ENCODE assay signal across 1 cellular context in the genomic region with DNA sequence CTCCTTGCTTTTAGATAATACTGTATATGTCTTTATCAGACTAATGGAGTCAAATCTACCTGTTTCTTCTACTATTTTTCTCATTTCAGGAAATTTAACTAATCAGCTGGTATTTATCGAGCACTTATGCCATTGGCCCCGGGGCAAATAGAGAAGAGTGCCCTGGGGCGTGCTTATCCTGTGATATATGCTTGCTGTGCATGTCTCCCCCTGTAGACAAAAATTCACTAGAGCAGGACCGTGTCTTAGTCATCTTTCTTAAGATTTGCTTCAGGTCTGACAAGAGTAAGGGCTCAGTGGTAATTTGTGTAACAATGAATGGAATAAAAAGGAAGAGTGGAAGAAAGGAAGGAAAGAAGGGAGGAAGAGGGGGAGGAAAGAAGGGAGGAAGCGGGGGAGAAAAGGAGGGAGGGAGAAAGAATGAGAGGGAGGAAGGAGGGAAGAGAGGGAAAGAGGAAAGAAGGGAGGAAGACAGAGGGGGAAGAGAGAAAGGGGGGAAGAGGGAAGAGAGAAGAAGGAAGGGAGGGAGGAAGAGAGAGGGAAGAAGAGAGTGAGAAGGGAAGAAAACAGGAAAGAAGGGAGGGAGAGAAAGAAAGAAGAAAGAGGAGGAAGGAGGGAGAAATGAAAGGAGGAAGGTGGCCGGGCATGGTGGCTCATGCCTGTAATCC.
TF ChIP-seq lines count a peak whose summit lies in the region.

No MANE protein-coding gene starts in this region.

TF ChIP-seq in K562, 482 proteins besides CTCF, POLR2A, EP300 and RAD21 (continued from another document):
- TF ChIP-seq, protein P1, sequence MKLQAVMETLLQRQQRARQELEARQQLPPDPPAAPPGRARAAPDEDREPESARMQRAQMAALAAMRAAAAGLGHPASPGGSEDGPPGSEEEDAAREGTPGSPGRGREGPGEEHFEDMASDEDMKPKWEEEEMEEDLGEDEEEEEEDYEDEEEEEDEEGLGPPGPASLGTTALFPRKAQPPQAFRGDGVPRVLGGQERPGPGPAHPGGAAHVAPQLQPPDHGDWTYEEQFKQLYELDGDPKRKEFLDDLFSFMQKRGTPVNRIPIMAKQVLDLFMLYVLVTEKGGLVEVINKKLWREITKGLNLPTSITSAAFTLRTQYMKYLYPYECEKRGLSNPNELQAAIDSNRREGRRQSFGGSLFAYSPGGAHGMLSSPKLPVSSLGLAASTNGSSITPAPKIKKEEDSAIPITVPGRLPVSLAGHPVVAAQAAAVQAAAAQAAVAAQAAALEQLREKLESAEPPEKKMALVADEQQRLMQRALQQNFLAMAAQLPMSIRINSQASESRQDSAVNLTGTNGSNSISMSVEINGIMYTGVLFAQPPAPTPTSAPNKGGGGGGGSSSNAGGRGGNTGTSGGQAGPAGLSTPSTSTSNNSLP (IDR thresholded peaks at IDR 0.05; ENCODE audit: borderline replicate concordance, low read depth, low read length) = no peak
TF ChIP-seq in K562: peak in this region for 10.
